12 cellular contexts compared by ENCODE assay signal in genomic region chr17:64741924-64742670, GRCh38.
DNase-seq lines count a peak whose midpoint lies in the region; ATAC-seq and TF ChIP-seq lines count a peak whose summit lies in the region.
"Had no signal": no experiment of that assay in that cellular context is flagged by ENCODE, and none has a peak within 500 bp of the region (broad histone marks: within the 10 kb centered on the region; RNA-seq: fewer than 3 reads in every experiment).

No MANE protein-coding gene starts in this region.

- H4K20me1 ChIP-seq in H9 (ENCODE audit: control insufficient read depth, insufficient read depth, insufficient read length) = no peaks in the 10 kb centered on the region

- intact Hi-C loops in lower lobe of right lung (cut with DNase I) = no loop called here

- H3K27ac Mint-ChIP-seq in H9 = peak overlapping the region in 2 of 3 experiments; percentile 12 to 87; a peak in 3 of 7 replicates
- H3K27ac Mint-ChIP-seq: activated T-helper 1 cell treated with anti-CD3 and anti-CD28 coated beads, Interleukin-12 subunit alpha, Interleukin-12 subunit beta, Interleukin-2, Interleukin-4 antibody, amounts not matched to agents 30 ng/mL and 10 ng/mL and 1 ng/mL, durations not matched to agents 14 hours and 24 hours and 36 hours had no signal

- H2BK120ac ChIP-seq in H9 (ENCODE audit: low read depth, low read length, poor library complexity, severe bottlenecking) = no peak overlapping the region

- DNase-seq in H9 = no peak
- peak; percentile 89 for DNase-seq in dermis blood vessel endothelial cell
- DNase-seq in lower lobe of right lung = no peak
- no peak for DNase-seq in thoracic aorta (ENCODE audit: low spot score)
- DNase-seq in NCI-H1436 (lab: John Stamatoyannopoulos, UW) = no peak
- DNase-seq in NCI-H82 treated with DMSO at 0.1 percent for 48 hours (lab: John Stamatoyannopoulos, UW; ENCODE audit: unreplicated experiment) = no peak
- DNase-seq: DMS79 treated with DMSO at 0.1 percent for 48 hours, GOT3, NCI-H1092 treated with DMSO at 0.1 percent for 48 hours had no signal

- H2BK20ac ChIP-seq in H9 (ENCODE audit: low read depth, low read length, poor library complexity, severe bottlenecking) = no peak overlapping the region

- no peak overlapping the region for H3K4ac ChIP-seq in H9 (ENCODE audit: low read depth, low read length)

- H3K4me2 ChIP-seq in H9 (ENCODE audit: insufficient read depth, insufficient read length, low read length) = no peak overlapping the region

- H3K4me1 ChIP-seq in H9 (ENCODE audit: insufficient read depth, low read length) (no peaks in the 10 kb centered on the region), lower lobe of right lung (peaks cover 41% of the 10 kb centered on the region), thoracic aorta (ENCODE audit: control insufficient read depth in 1 of 2, low read depth in 2 of 2) (peaks cover 21 to 38% of the 10 kb centered on the region in 2 donors)

- no peak overlapping the region for H3T11ph ChIP-seq in H9 (ENCODE audit: low read length)

- no peaks in the 10 kb centered on the region for H3K79me1 ChIP-seq in H9 (ENCODE audit: insufficient read depth, low read depth, low read length, poor library complexity, severe bottlenecking)

- no peak overlapping the region for H4K5ac ChIP-seq in H9 (ENCODE audit: insufficient read length, low read depth, low read length)

- no peak overlapping the region for H3K18ac ChIP-seq in H9 (ENCODE audit: insufficient read length, low read depth, low read length)

- H2AK5ac ChIP-seq in H9 (ENCODE audit: insufficient read length, low read length) = no peak overlapping the region

- no peaks in the 10 kb centered on the region for H3K79me2 ChIP-seq in H9 (ENCODE audit: insufficient read depth, low read length)

- H3K9me3 Mint-ChIP-seq in H9 = no peaks in the 10 kb centered on the region
- H3K9me3 Mint-ChIP-seq: activated T-helper 1 cell treated with anti-CD3 and anti-CD28 coated beads, Interleukin-12 subunit alpha, Interleukin-12 subunit beta, Interleukin-2, Interleukin-4 antibody, amounts not matched to agents 30 ng/mL and 10 ng/mL and 1 ng/mL, durations not matched to agents 14 hours and 24 hours and 36 hours had no signal

- no peak overlapping the region for H2BK12ac ChIP-seq in H9 (ENCODE audit: insufficient read length, low read depth, low read length)

- peak; percentile 40 to 57 for ATAC-seq in lower lobe of right lung
- ATAC-seq in thoracic aorta (ENCODE audit: insufficient number of reproducible peaks, low FRiP score, low read depth) = peak; percentile 47
- ATAC-seq in GM18498 (IDR thresholded peaks at IDR 0.05; ENCODE audit: unreplicated experiment) = no peak
- no peak for ATAC-seq in GM18867 (IDR thresholded peaks at IDR 0.05; ENCODE audit: unreplicated experiment)

- H3K27ac ChIP-seq in H9 (ENCODE audit: insufficient read length, low read depth, low read length) (no peak overlapping the region), lower lobe of right lung (peak overlapping the region; percentile 73), thoracic aorta (peak overlapping the region; percentile 47 to 82)

- H3K56ac ChIP-seq in H9 (ENCODE audit: insufficient read length, low read depth, low read length) = no peak overlapping the region

- no peak overlapping the region for H4K8ac ChIP-seq in H9 (replicated peaks; ENCODE audit: insufficient read length, low read depth, low read length)

- H3K9me3 ChIP-seq in H9 (ENCODE audit: control insufficient read depth, low read depth, low read length) (no peaks in the 10 kb centered on the region), lower lobe of right lung (no peaks in the 10 kb centered on the region), thoracic aorta (no peaks in the 10 kb centered on the region)

- H4K91ac ChIP-seq in H9 (ENCODE audit: insufficient read length, low read depth, low read length) = no peak overlapping the region

- no peaks in the 10 kb centered on the region for H3K27me3 ChIP-seq in H9 (ENCODE audit: insufficient read depth, low read length)
- H3K27me3 ChIP-seq in lower lobe of right lung (ENCODE audit: low read depth) = no peaks in the 10 kb centered on the region
- H3K27me3 ChIP-seq in thoracic aorta (replicated peaks; ENCODE audit: insufficient read depth) = no peaks in the 10 kb centered on the region

- WGBS in H9 (ENCODE audit: extremely low coverage, insufficient read length, low lambda C conversion rate) = no CpG with 5 or more reads among the region's 9 CpGs

- H3K4me3 ChIP-seq in lower lobe of right lung (no peak overlapping the region), thoracic aorta (no peak overlapping the region)

- H3K4me1 Mint-ChIP-seq in H9 = peaks cover 4 to 10% of the 10 kb centered on the region in 2 experiments; a peak in 3 of 4 replicates

- H3K4me3 Mint-ChIP-seq in H9 = no peak overlapping the region
- H3K4me3 Mint-ChIP-seq: activated T-helper 1 cell treated with anti-CD3 and anti-CD28 coated beads, Interleukin-12 subunit alpha, Interleukin-12 subunit beta, Interleukin-2, Interleukin-4 antibody, amounts not matched to agents 30 ng/mL and 10 ng/mL and 1 ng/mL, durations not matched to agents 14 hours and 24 hours and 36 hours had no signal

- TF ChIP-seq CTCF in H9 (conservative IDR thresholded peaks at IDR 0.05) = no peak
- TF ChIP-seq CTCF in lower lobe of right lung (IDR thresholded peaks at IDR 0.05) = no peak
- TF ChIP-seq CTCF in thoracic aorta (IDR thresholded peaks at IDR 0.05) = no peak

- H2AFZ ChIP-seq in H9 (ENCODE audit: low read length) = no peak overlapping the region

- H3K23ac ChIP-seq in H9 (ENCODE audit: insufficient read length, low read depth, low read length) = no peak overlapping the region

- no peaks in the 10 kb centered on the region for H3K27me3 Mint-ChIP-seq in H9 (ENCODE audit: low read depth)

- H3K14ac ChIP-seq in H9 (ENCODE audit: insufficient read depth, low read length) = no peak overlapping the region

- H3K36me3 ChIP-seq in lower lobe of right lung = no peaks in the 10 kb centered on the region
- no peaks in the 10 kb centered on the region for H3K36me3 ChIP-seq in thoracic aorta

- no peak overlapping the region for H2BK15ac ChIP-seq in H9 (ENCODE audit: low read depth, low read length)

- H3K23me2 ChIP-seq in H9 (ENCODE audit: insufficient read length, low read depth, low read length, poor library complexity, severe bottlenecking) = no peaks in the 10 kb centered on the region

- H3K9ac ChIP-seq in H9 (ENCODE audit: extremely low read depth, insufficient read length, low read length) = no peak overlapping the region

- H2BK5ac ChIP-seq in H9 (ENCODE audit: insufficient read length, low read length) = no peak overlapping the region

- H3K36me3 Mint-ChIP-seq in H9 (ENCODE audit: insufficient read depth in 1 of 3, low read depth in 3 of 3) = no peaks in the 10 kb centered on the region

Comparison
In these comparisons a context has a peak if more than half of its experiments do, and no peak if none do; other contexts are left out.
1. ATAC-seq: peak in lower lobe of right lung (2 of 2) and thoracic aorta (single experiment); none in GM18498 (single experiment) and GM18867 (single experiment).